In the genomic region with DNA sequence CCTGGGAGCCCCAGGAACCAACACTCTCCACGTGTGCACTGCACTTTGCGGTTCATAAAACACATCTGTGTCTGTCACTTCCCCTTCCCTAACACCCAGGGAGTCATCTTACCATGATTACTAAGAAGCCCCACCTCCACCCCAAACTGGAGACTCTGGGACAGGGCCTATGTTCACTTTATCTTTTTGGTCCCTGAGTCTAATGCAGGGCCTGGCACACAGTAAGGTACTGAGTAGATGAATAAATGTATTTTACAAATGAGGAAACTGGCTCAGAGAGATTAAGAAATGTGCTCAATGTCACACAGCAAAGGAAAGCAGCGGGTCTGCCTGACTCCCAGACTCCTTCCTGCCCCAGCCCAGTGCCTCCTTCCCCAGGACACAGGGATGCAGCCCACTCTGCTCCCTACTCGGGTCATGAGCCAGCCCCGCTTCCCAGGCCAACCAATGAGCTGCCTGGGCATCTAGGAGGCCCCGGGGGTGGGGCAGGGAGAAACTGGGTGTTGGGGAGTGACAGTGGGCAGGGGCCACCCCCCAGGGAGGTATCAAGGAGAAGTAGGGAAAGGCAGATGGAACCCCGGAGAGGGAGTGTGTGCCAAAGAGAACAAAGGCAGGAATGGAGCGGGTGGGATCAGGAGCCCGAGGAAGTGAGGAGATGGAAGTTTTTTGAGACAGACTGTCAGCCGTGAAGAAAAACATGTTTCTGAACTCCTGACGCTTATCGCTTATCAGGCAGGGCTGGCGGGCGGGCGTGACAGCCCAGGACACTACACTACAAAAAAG, we compare ENCODE assay signal across 12 cellular contexts. TPM values are rescaled to one million over a fixed set of nuclear protein-coding genes. Genes with fewer than 3 reads are reported as not detected.
A peak's percentile ranks its signal among the peaks of the same experiment; 100 is the strongest.
DNase-seq lines count a peak whose midpoint lies in the region; ATAC-seq and TF ChIP-seq lines count a peak whose summit lies in the region.
"Had no signal": no experiment of that assay in that cellular context is flagged by ENCODE, and none has a peak within 500 bp of the region (broad histone marks: within the 10 kb centered on the region; RNA-seq: fewer than 3 reads in every experiment).

No MANE protein-coding gene starts in this region.

- DNase-seq in CD14-positive monocyte (ENCODE audit: low spot score): no peak
- peak; percentile 45 for DNase-seq in M059J (ENCODE audit: low read depth)
- DNase-seq in mesenchymal stem cell: peak; percentile 57
- DNase-seq in NCI-H774 (lab: John Stamatoyannopoulos, UW): no peak
- no peak for DNase-seq in GM10266 (ENCODE audit: extremely low spot score)
- no peak for DNase-seq in NK-92 (lab: John Stamatoyannopoulos, UW; ENCODE audit: unreplicated experiment)
- DNase-seq: activated CD4-positive, alpha-beta T cell treated with anti-CD3 and anti-CD28 coated beads for 48 hours; KG1 had no signal

- H3K4me2 ChIP-seq in mesenchymal stem cell (ENCODE audit: low read length, poor library complexity, severe bottlenecking): no peak overlapping the region

- peak overlapping the region; percentile 96 for H4K91ac ChIP-seq in mesenchymal stem cell (ENCODE audit: low read length)

- peaks cover 0 to 24% of the 10 kb centered on the region in 2 experiments for H3K36me3 ChIP-seq in mesenchymal stem cell (ENCODE audit: control insufficient read depth in 1 of 2, insufficient read depth in 2 of 2, low read depth in 1 of 2, low read length in 2 of 2)
- H3K36me3 ChIP-seq: pancreas had no signal

- peak overlapping the region; percentile 94 for H4K8ac ChIP-seq in mesenchymal stem cell (ENCODE audit: low read length)

- H2AK5ac ChIP-seq in mesenchymal stem cell (ENCODE audit: low read length, severe bottlenecking): peak overlapping the region; percentile 1

- H3K27ac Mint-ChIP-seq in CD14-positive monocyte: peak overlapping the region in 4 of 7 donors; percentile 10 to 74 (median 22)
- H3K27ac Mint-ChIP-seq in brain: peak overlapping the region; percentile 40 to 88 (median 70)
- H3K27ac Mint-ChIP-seq: B cell had no signal

- H3K4me3 Mint-ChIP-seq in CD14-positive monocyte: no peak overlapping the region
- H3K4me3 Mint-ChIP-seq in brain: peak overlapping the region in 2 of 5 experiments; percentile 2 to 35
- H3K4me3 Mint-ChIP-seq: B cell had no signal

- H3K9me3 Mint-ChIP-seq in CD14-positive monocyte: peaks cover 0 to 1% (median 0%) of the 10 kb centered on the region in 7 donors
- H3K9me3 Mint-ChIP-seq in brain: no peaks in the 10 kb centered on the region

- peaks cover 0 to 6% (median 3%) of the 10 kb centered on the region in 3 donors for H3K27me3 Mint-ChIP-seq in CD14-positive monocyte (ENCODE audit: low read depth in 3 of 3)
- H3K27me3 Mint-ChIP-seq in brain: peaks cover 3% of the 10 kb centered on the region

- H3K9me3 ChIP-seq in mesenchymal stem cell (ENCODE audit: control insufficient read depth, low read length): no peaks in the 10 kb centered on the region
- H3K9me3 ChIP-seq: pancreas had no signal

- H2BK5ac ChIP-seq in mesenchymal stem cell (ENCODE audit: low read depth, low read length, poor library complexity, severe bottlenecking): peak overlapping the region; percentile 35

- H3K27ac ChIP-seq in mesenchymal stem cell (ENCODE audit: low read length, poor library complexity, severe bottlenecking): peak overlapping the region; percentile 82

- peaks cover 67% of the 10 kb centered on the region for H3K4me1 ChIP-seq in mesenchymal stem cell (ENCODE audit: control insufficient read depth, insufficient read depth, low read depth, low read length)

- TF ChIP-seq CTCF in CD14-positive monocyte (IDR thresholded peaks at IDR 0.05) (no peak), brain (conservative IDR thresholded peaks at IDR 0.05) (no peak), GM10266 (IDR thresholded peaks at IDR 0.05; ENCODE audit: control insufficient read depth, insufficient read depth, low read depth, missing control alignments) (no peak)

- no peaks in the 10 kb centered on the region for H3K79me1 ChIP-seq in mesenchymal stem cell (replicated peaks; ENCODE audit: low read length, poor library complexity, severe bottlenecking)

- H3K4ac ChIP-seq in mesenchymal stem cell (ENCODE audit: low read depth in 1 of 2, low read length in 2 of 2): peak overlapping the region; percentile 45 to 99

- peak overlapping the region; percentile 96 for H2BK120ac ChIP-seq in mesenchymal stem cell (ENCODE audit: low read depth, low read length)

- H3K36me3 Mint-ChIP-seq in CD14-positive monocyte (peaks cover 0 to 4% of the 10 kb centered on the region in 2 donors), brain (no peaks in the 10 kb centered on the region)

- H3K23ac ChIP-seq in mesenchymal stem cell (ENCODE audit: low read length in 2 of 2): no peak overlapping the region

- H3K9ac ChIP-seq in mesenchymal stem cell (ENCODE audit: low read length): peak overlapping the region; percentile 1

- H3K14ac ChIP-seq in mesenchymal stem cell (ENCODE audit: low read length in 2 of 2): no peak overlapping the region

- H3K18ac ChIP-seq in mesenchymal stem cell (ENCODE audit: low read depth in 1 of 2, low read length in 2 of 2): peak overlapping the region; percentile 89 to 98

- H3K4me1 Mint-ChIP-seq in CD14-positive monocyte (peaks cover 41% of the 10 kb centered on the region), brain (peaks cover 48% of the 10 kb centered on the region)

- peak overlapping the region; percentile 78 for H2BK15ac ChIP-seq in mesenchymal stem cell (ENCODE audit: low read depth, poor library complexity, severe bottlenecking)

- H3K4me3 ChIP-seq in mesenchymal stem cell (ENCODE audit: insufficient read depth in 1 of 2, low read depth in 1 of 2, low read length in 2 of 2): no peak overlapping the region
- H3K4me3 ChIP-seq: pancreas had no signal

- no peak for ATAC-seq in GM21423 (IDR thresholded peaks at IDR 0.05; ENCODE audit: unreplicated experiment)

- 13% methylated on average over 15 of the region's 15 CpGs for WGBS in mesenchymal stem cell

- H2AFZ ChIP-seq in mesenchymal stem cell (ENCODE audit: low read depth, low read length): no peak overlapping the region

- intact Hi-C loops in CD14-positive monocyte (cut with micrococcal nuclease): no loop called here

- peak overlapping the region; percentile 64 to 91 for H2BK12ac ChIP-seq in mesenchymal stem cell (ENCODE audit: low read length in 2 of 2)

- H3K27me3 ChIP-seq in mesenchymal stem cell (ENCODE audit: control insufficient read depth in 1 of 2, insufficient read depth in 1 of 2, low read length in 2 of 2): no peaks in the 10 kb centered on the region
- H3K27me3 ChIP-seq: pancreas had no signal

RNA-seq across cellular contexts. Expression of a gene that starts 30.5 kb away (rescaled TPM):
- under 1 TPM; 0.27 to 0.31 TPM for polyA plus RNA-seq in CD14-positive monocyte
- 16.7 and 25.6 TPM in 2 replicates for total RNA-seq in M059J (2014; rRNA removed; shearing (Covaris generic))
- polyA plus RNA-seq in brain (ENCODE audit: insufficient read depth, low read depth, low replicate concordance): 37.4 TPM
- polyA plus RNA-seq in mesenchymal stem cell (2013, experiment 1 of 2): 18.4 TPM
- 17.9 TPM for polyA plus RNA-seq in mesenchymal stem cell (2013, experiment 2 of 2)

Comparison
In these comparisons a context has a peak if more than half of its experiments do, and no peak if none do; other contexts are left out.
1. DNase-seq: peak in M059J (single experiment) and mesenchymal stem cell (single experiment); none in CD14-positive monocyte (single experiment), NCI-H774 (single experiment), GM10266 (single experiment) and NK-92 (single experiment).
2. RNA of a gene that starts 30.5 kb away (polyA plus RNA-seq): 37.4 TPM in brain (single experiment); 0.27 to 0.31 TPM in CD14-positive monocyte; every median in the first group is over 10 times any median in the second.